In genomic region chr1:116724765-116725375, GRCh38 we compare ENCODE assay signal across 8 cellular contexts. TPM values are rescaled to one million over a fixed set of nuclear protein-coding genes. Genes with fewer than 3 reads are reported as not detected.
A peak's percentile ranks its signal among the peaks of the same experiment; 100 is the strongest.
DNase-seq lines count a peak whose midpoint lies in the region; ATAC-seq and TF ChIP-seq lines count a peak whose summit lies in the region.

No MANE protein-coding gene starts in this region.

- TF ChIP-seq POLR2A in ovary (IDR thresholded peaks at IDR 0.05) (no peak), upper lobe of left lung (IDR thresholded peaks at IDR 0.05) (no peak)

- no peaks in the 10 kb centered on the region for H4K20me1 ChIP-seq in fibroblast of lung (ENCODE audit: control insufficient read depth, extremely low read depth, insufficient read depth, low read length)

- no peaks in the 10 kb centered on the region for H3K27me3 ChIP-seq in NT2/D1 (ENCODE audit: insufficient read depth, insufficient read length)
- peaks cover 2% of the 10 kb centered on the region for H3K27me3 ChIP-seq in fibroblast of lung (ENCODE audit: control insufficient read depth, insufficient read depth, low read length)
- H3K27me3 ChIP-seq in ovary: no peaks in the 10 kb centered on the region
- H3K27me3 ChIP-seq in upper lobe of left lung: no peaks in the 10 kb centered on the region

- H2AFZ ChIP-seq in fibroblast of lung (ENCODE audit: low read length): no peak overlapping the region

- H3K4me2 ChIP-seq in fibroblast of lung (ENCODE audit: extremely low read depth, insufficient read depth, low read length): no peak overlapping the region

- TF ChIP-seq CTCF in fibroblast of lung (conservative IDR thresholded peaks at IDR 0.05 in 1 of 2, IDR thresholded peaks at IDR 0.05 in 1 of 2; ENCODE audit: low read depth in 1 of 2, low read length in 2 of 2): peak; percentile 54 to 79
- no peak for TF ChIP-seq CTCF in ovary (IDR thresholded peaks at IDR 0.05)
- peak; percentile 19 to 66 (median 58) for TF ChIP-seq CTCF in upper lobe of left lung (IDR thresholded peaks at IDR 0.05)

- ATAC-seq in upper lobe of left lung (ENCODE audit: low FRiP score in 2 of 2): peak in 1 of 2 donors; percentile 61

- H3K36me3 ChIP-seq in NT2/D1 (ENCODE audit: insufficient read depth, insufficient read length, low read length) (no peaks in the 10 kb centered on the region), fibroblast of lung (ENCODE audit: control insufficient read depth, insufficient read depth, low read length) (no peaks in the 10 kb centered on the region), ovary (no peaks in the 10 kb centered on the region), upper lobe of left lung (no peaks in the 10 kb centered on the region)

- no peak overlapping the region for H3K4me3 ChIP-seq in NT2/D1 (ENCODE audit: insufficient read length, low read depth)
- no peak overlapping the region for H3K4me3 ChIP-seq in fibroblast of lung (replicated peaks in 1 of 4; ENCODE audit: control extremely low read depth in 1 of 4, insufficient read depth in 1 of 4, low read depth in 3 of 4, low read length in 4 of 4)
- H3K4me3 ChIP-seq in ovary: no peak overlapping the region
- no peak overlapping the region for H3K4me3 ChIP-seq in upper lobe of left lung

- peak; percentile 68 for DNase-seq in COLO668 (lab: John Stamatoyannopoulos, UW; ENCODE audit: unreplicated experiment)
- peak; percentile 37 for DNase-seq in HT1080 (ENCODE audit: low read depth)
- DNase-seq in NT2/D1 (ENCODE audit: low read depth, low spot score): peak; percentile 63
- peak; percentile 83 for DNase-seq in activated CD8-positive, alpha-beta memory T cell treated with anti-CD3 and anti-CD28 coated beads, Interleukin-2, amount 50 U/mL, for 48 hours
- peak; percentile 47 to 65 for DNase-seq in fibroblast of lung (ENCODE audit: low read depth in 2 of 2)
- peak in 3 of 5 donors; percentile 22 to 36 (median 30) for DNase-seq in ovary
- DNase-seq in upper lobe of left lung: no peak
- no peak for DNase-seq in GM19240 (ENCODE audit: insufficient read length, low spot score)

- TF ChIP-seq EP300 in ovary (IDR thresholded peaks at IDR 0.05): no peak
- no peak for TF ChIP-seq EP300 in upper lobe of left lung (IDR thresholded peaks at IDR 0.05)

- intact Hi-C loops in ovary (cut with DNase I): loop anchor here in 2 of 4 donors (5.0 to 10.0 kb wide), 2 partner anchors 330 to 332 kb away; no protein-coding TSS in a partner anchor

- no peaks in the 10 kb centered on the region for H3K79me2 ChIP-seq in fibroblast of lung (ENCODE audit: control insufficient read depth, insufficient read depth, low read length)

- H3K4me1 ChIP-seq in NT2/D1 (ENCODE audit: insufficient read depth, insufficient read length) (no peaks in the 10 kb centered on the region), fibroblast of lung (ENCODE audit: control insufficient read depth, extremely low read depth, insufficient read depth, low read length) (no peaks in the 10 kb centered on the region), ovary (ENCODE audit: insufficient read depth) (no peaks in the 10 kb centered on the region), upper lobe of left lung (no peaks in the 10 kb centered on the region)

- H3K9me3 ChIP-seq in NT2/D1 (ENCODE audit: insufficient read depth, low read length): no peaks in the 10 kb centered on the region
- no peaks in the 10 kb centered on the region for H3K9me3 ChIP-seq in fibroblast of lung (ENCODE audit: control insufficient read depth, insufficient read depth, low read depth, low read length)
- H3K9me3 ChIP-seq in ovary: no peaks in the 10 kb centered on the region
- no peaks in the 10 kb centered on the region for H3K9me3 ChIP-seq in upper lobe of left lung

- no peak overlapping the region for H3K27ac ChIP-seq in fibroblast of lung (ENCODE audit: insufficient read depth, low read length)
- H3K27ac ChIP-seq in ovary: no peak overlapping the region
- H3K27ac ChIP-seq in upper lobe of left lung: no peak overlapping the region

- 49 to 55% (median 51%) methylated on average over 7 of the region's 7 CpGs for WGBS in ovary, 3 donors
- 44 to 46% methylated on average over 7 of the region's 7 CpGs for WGBS in upper lobe of left lung, 2 donors

- no peak overlapping the region for H3K9ac ChIP-seq in NT2/D1 (ENCODE audit: insufficient read length, low read depth)
- no peak overlapping the region for H3K9ac ChIP-seq in fibroblast of lung (ENCODE audit: insufficient read depth, low read length)

RNA-seq across cellular contexts. Expression of gene CD2, which starts 29.4 kb away (rescaled TPM):
- total RNA-seq in HT1080 (2014; rRNA removed; shearing (Covaris generic)): not detected in 2 replicates
- polyA plus RNA-seq in HT1080 (2015; cell fraction: cytosol; rRNA removed): not detected in 2 replicates
- polyA plus RNA-seq in HT1080 (2015; cell fraction: nucleus; rRNA removed): not detected in 2 replicates
- not detected in 2 replicates for total RNA-seq in fibroblast of lung
- not detected in 2 replicates for polyA plus RNA-seq in fibroblast of lung
- not detected in 2 replicates for polyA plus RNA-seq in fibroblast of lung (2012)
- not detected in 2 replicates for polyA minus RNA-seq in fibroblast of lung (ENCODE audit: low replicate concordance)
- total RNA-seq in ovary: 1 to 10 TPM in 3 of 7 donors, under 1 TPM in 4; 0.30 to 2.0 (median 0.82) TPM
- 10 to 100 TPM in 1 of 2 donors, 1 to 10 TPM in 1; 1.0 to 11.1 TPM for polyA plus RNA-seq in ovary
- total RNA-seq in upper lobe of left lung: 10 to 100 TPM in 2 of 6 donors, 1 to 10 TPM in 4; 3.8 to 23.5 (median 7.9) TPM

RNA-seq across cellular contexts. Expression of gene IGSF3, which starts 57.3 kb away (rescaled TPM):
- total RNA-seq in HT1080 (2014; rRNA removed; shearing (Covaris generic)): 11.1 and 14.0 TPM in 2 replicates
- polyA plus RNA-seq in HT1080 (2015; cell fraction: cytosol; rRNA removed): 6.9 and 7.9 TPM in 2 replicates
- polyA plus RNA-seq in HT1080 (2015; cell fraction: nucleus; rRNA removed): 16.0 and 16.3 TPM in 2 replicates
- total RNA-seq in fibroblast of lung: under 0.01 TPM in 2 replicates
- 0.02 TPM in 2 replicates for polyA plus RNA-seq in fibroblast of lung
- polyA plus RNA-seq in fibroblast of lung (2012): 0.02 and 0.03 TPM in 2 replicates
- not detected in 2 replicates for polyA minus RNA-seq in fibroblast of lung (ENCODE audit: low replicate concordance)
- total RNA-seq in ovary: 1 to 10 TPM in 4 of 7 donors, under 1 TPM in 3; 0.38 to 2.0 (median 1.0) TPM
- polyA plus RNA-seq in ovary: 1 to 10 TPM in 1 of 2 donors, under 1 TPM in 1; 0.63 to 2.1 TPM
- total RNA-seq in upper lobe of left lung: 10 to 100 TPM; 15.1 to 28.3 (median 23.7) TPM

Comparison
In these comparisons a context has a peak if more than half of its experiments do, and no peak if none do; other contexts are left out.
1. DNase-seq: peak in COLO668 (single experiment), HT1080 (single experiment), NT2/D1 (single experiment), activated CD8-positive, alpha-beta memory T cell treated with anti-CD3 and anti-CD28 coated beads, Interleukin-2, amount 50 U/mL, for 48 hours (single experiment), fibroblast of lung (2 of 2) and ovary (3 of 5); none in upper lobe of left lung (0 of 2) and GM19240 (single experiment).
2. CTCF ChIP-seq: peak in fibroblast of lung (2 of 2) and upper lobe of left lung (6 of 6); none in ovary (0 of 3).